10 cellular contexts compared by ENCODE assay signal in the genomic region with DNA sequence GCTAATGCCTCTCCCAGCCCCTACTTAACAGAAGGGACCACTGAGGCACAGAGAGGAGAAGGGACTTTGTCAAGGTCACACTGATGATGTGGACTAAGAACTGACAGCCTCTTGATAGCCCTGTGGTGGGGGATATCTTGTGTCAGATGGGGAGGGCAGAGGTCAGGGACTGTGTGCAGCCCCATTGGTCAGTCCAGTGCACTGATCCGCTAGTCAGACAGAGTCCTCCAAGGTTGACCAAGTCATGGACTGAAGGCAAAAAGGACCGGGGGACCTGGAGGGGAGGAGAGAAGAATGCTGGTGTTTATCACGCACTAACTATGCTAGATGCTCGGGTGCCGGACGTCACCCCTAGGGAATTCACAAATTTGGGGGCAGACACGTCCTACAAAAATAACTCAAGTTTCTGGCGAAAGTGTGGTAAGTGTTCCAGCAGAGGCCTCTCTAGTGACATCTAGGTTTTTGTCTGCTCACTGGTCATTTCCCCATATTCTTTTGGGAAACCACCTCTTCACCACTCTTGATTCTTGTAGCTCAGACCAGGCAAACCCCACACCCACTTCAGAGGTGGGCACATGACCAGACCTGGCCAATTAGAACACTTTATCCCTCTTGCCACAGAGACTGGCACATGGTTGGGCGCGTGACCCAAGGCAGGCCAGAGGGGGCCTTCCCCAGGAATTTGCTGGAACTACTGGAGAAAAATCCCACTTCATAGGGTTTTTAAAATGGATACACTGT. TPM values are rescaled to one million over a fixed set of nuclear protein-coding genes. Genes with fewer than 3 reads are reported as not detected.
DNase-seq lines count a peak whose midpoint lies in the region; ATAC-seq lines count a peak whose summit lies in the region.
"Had no signal": no experiment of that assay in that cellular context is flagged by ENCODE, and none has a peak within 500 bp of the region (broad histone marks: within the 10 kb centered on the region; RNA-seq: fewer than 3 reads in every experiment).

No MANE protein-coding gene starts in this region.

- no peak overlapping the region for H3K4me2 ChIP-seq in mesendoderm (ENCODE audit: low read length)

- H3K56ac ChIP-seq in mesendoderm (ENCODE audit: low read length), result no peak overlapping the region

- no peaks in the 10 kb centered on the region for H3K79me1 ChIP-seq in mesendoderm (ENCODE audit: low read length)

- no peak overlapping the region for H2BK120ac ChIP-seq in mesendoderm (ENCODE audit: low read depth, low read length)

- H3K27me3 ChIP-seq in mesendoderm (ENCODE audit: insufficient read depth, low read length, poor library complexity), result no peaks in the 10 kb centered on the region

- H3K36me3 ChIP-seq in mesendoderm (ENCODE audit: control insufficient read depth, insufficient read depth, low read length), result no peaks in the 10 kb centered on the region

- H3K79me2 ChIP-seq in mesendoderm (ENCODE audit: control insufficient read depth, insufficient read depth, low read length), result no peaks in the 10 kb centered on the region

- no peak overlapping the region for H4K8ac ChIP-seq in mesendoderm (ENCODE audit: low read depth, low read length)

- DNase-seq in M059J (ENCODE audit: low read depth), result peak; percentile 35
- peak; percentile 65 for DNase-seq in mesendoderm
- no peak for DNase-seq in NCI-H2227 treated with DMSO at 0.1 percent for 48 hours (lab: John Stamatoyannopoulos, UW)
- DNase-seq in HK-2 (ENCODE audit: unreplicated experiment), result no peak
- no peak for DNase-seq in NCI-H1048 (lab: John Stamatoyannopoulos, UW)
- DNase-seq: activated T-cell treated with anti-CD3 and anti-CD28 coated beads, Interleukin-2, amount 50 U/mL, for 48 hours; NCI-H1436 treated with DMSO at 0.1 percent for 48 hours; occipital lobe had no signal

- WGBS in mesendoderm (ENCODE audit: extremely low coverage, insufficient coverage, low lambda C conversion rate), result no CpG with 5 or more reads among the region's 10 CpGs

- H3K9ac ChIP-seq in mesendoderm (ENCODE audit: low read length), result no peak overlapping the region

- no peak overlapping the region for H4K5ac ChIP-seq in mesendoderm (ENCODE audit: low read length)

- no peak overlapping the region for H2AK5ac ChIP-seq in mesendoderm (ENCODE audit: low read length)

- H2BK5ac ChIP-seq in mesendoderm (ENCODE audit: low read length), result no peak overlapping the region

- H3K4ac ChIP-seq in mesendoderm (ENCODE audit: low read depth, low read length), result no peak overlapping the region

- ATAC-seq in GM18517 (IDR thresholded peaks at IDR 0.05; ENCODE audit: unreplicated experiment) (peak; percentile 68), GM21786 (IDR thresholded peaks at IDR 0.05; ENCODE audit: unreplicated experiment) (peak; percentile 82)

- no peaks in the 10 kb centered on the region for H3K4me1 ChIP-seq in mesendoderm (ENCODE audit: control insufficient read depth, low read depth, low read length)

- H3K27ac ChIP-seq in mesendoderm (ENCODE audit: low read depth, low read length), result no peak overlapping the region

- no peak overlapping the region for H3K18ac ChIP-seq in mesendoderm (ENCODE audit: low read length)

- H2BK15ac ChIP-seq in mesendoderm (replicated peaks; ENCODE audit: low read depth), result no peak overlapping the region

- H3K23ac ChIP-seq in mesendoderm (ENCODE audit: low read length), result no peak overlapping the region

- H3K4me3 ChIP-seq in mesendoderm (ENCODE audit: low read length), result no peak overlapping the region

RNA-seq across cellular contexts. Expression of a gene that starts 21.0 kb away (rescaled TPM):
- not detected in 2 replicates for total RNA-seq in M059J (2014; rRNA removed; shearing (Covaris generic))
- 2.2 TPM for polyA plus RNA-seq in mesendoderm (2013, experiment 1 of 2)
- 2.3 TPM for polyA plus RNA-seq in mesendoderm (2013, experiment 2 of 2)

RNA-seq across cellular contexts. Expression of a gene that starts 45.5 kb away (rescaled TPM):
- total RNA-seq in M059J (2014; rRNA removed; shearing (Covaris generic)), result 146 and 269 TPM in 2 replicates
- 180 TPM for polyA plus RNA-seq in mesendoderm (2013, experiment 1 of 2)
- 182 TPM for polyA plus RNA-seq in mesendoderm (2013, experiment 2 of 2)

Comparison
In these comparisons a context has a peak if more than half of its experiments do, and no peak if none do; other contexts are left out.
1. DNase-seq: peak in M059J (single experiment) and mesendoderm (single experiment); none in NCI-H2227 treated with DMSO at 0.1 percent for 48 hours (single experiment), HK-2 (single experiment) and NCI-H1048 (single experiment).